Comparison of ENCODE assay signal across 8 cellular contexts in the genomic region with DNA sequence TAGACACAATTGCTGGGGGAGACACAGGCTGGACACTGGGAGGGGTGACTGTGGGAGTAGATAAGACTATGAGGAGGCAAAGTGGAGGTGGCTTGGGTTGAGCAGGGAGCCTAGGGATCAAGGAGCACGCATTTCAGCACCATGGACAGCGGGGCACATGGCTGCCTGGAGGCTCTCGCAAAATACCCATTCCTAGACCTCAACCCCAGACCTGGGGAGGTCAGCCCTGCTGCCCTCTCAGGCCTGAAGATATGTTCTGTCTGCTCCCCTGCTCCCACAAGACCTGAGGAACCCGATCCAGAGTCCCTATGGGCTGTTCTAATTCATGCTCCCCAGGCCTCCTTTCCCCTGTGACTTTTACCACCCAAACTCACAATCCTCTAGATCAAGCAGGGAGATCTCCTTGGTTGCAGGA. TPM values are rescaled to one million over a fixed set of nuclear protein-coding genes. Genes with fewer than 3 reads are reported as not detected.
DNase-seq lines count a peak whose midpoint lies in the region; ATAC-seq and TF ChIP-seq lines count a peak whose summit lies in the region.

No MANE protein-coding gene starts in this region.

- no peaks in the 10 kb centered on the region for H3K9me3 Mint-ChIP-seq in activated T-cell treated with anti-CD3 and anti-CD28 coated beads, Interleukin-2, amount 50 U/mL, for 24 hours
- peaks cover 0 to 1% (median 0%) of the 10 kb centered on the region in 6 donors for H3K9me3 Mint-ChIP-seq in immature natural killer cell
- no peaks in the 10 kb centered on the region for H3K9me3 Mint-ChIP-seq in type B pancreatic cell

- TF ChIP-seq CTCF in type B pancreatic cell (conservative IDR thresholded peaks at IDR 0.05) = no peak

- H3K9me3 ChIP-seq in MG63 = no peaks in the 10 kb centered on the region

- H3K27me3 ChIP-seq in MG63 = no peaks in the 10 kb centered on the region

- H3K36me3 ChIP-seq in MG63 = no peaks in the 10 kb centered on the region

- H3K4me3 Mint-ChIP-seq in activated T-cell treated with anti-CD3 and anti-CD28 coated beads, Interleukin-2, amount 50 U/mL, for 24 hours = no peak overlapping the region
- H3K4me3 Mint-ChIP-seq in immature natural killer cell (no peak overlapping the region), type B pancreatic cell (no peak overlapping the region)

- no peaks in the 10 kb centered on the region for H3K36me3 Mint-ChIP-seq in activated T-cell treated with anti-CD3 and anti-CD28 coated beads, Interleukin-2, amount 50 U/mL, for 24 hours (ENCODE audit: low read depth)
- no peaks in the 10 kb centered on the region for H3K36me3 Mint-ChIP-seq in immature natural killer cell
- no peaks in the 10 kb centered on the region for H3K36me3 Mint-ChIP-seq in type B pancreatic cell

- no peak overlapping the region for H3K4me3 ChIP-seq in MG63

- H3K4me1 Mint-ChIP-seq in activated T-cell treated with anti-CD3 and anti-CD28 coated beads, Interleukin-2, amount 50 U/mL, for 24 hours (ENCODE audit: low read depth) = no peaks in the 10 kb centered on the region
- H3K4me1 Mint-ChIP-seq in immature natural killer cell (no peaks in the 10 kb centered on the region), type B pancreatic cell (ENCODE audit: unreplicated experiment) (no peaks in the 10 kb centered on the region)

- no peak overlapping the region for H3K27ac Mint-ChIP-seq in activated T-cell treated with anti-CD3 and anti-CD28 coated beads, Interleukin-2, amount 50 U/mL, for 24 hours
- H3K27ac Mint-ChIP-seq in immature natural killer cell (no peak overlapping the region), type B pancreatic cell (no peak overlapping the region)

- peaks cover 35% of the 10 kb centered on the region for H3K27me3 Mint-ChIP-seq in activated T-cell treated with anti-CD3 and anti-CD28 coated beads, Interleukin-2, amount 50 U/mL, for 24 hours
- H3K27me3 Mint-ChIP-seq in immature natural killer cell (ENCODE audit: low read depth in 3 of 3) (peaks cover 4 to 10% (median 4%) of the 10 kb centered on the region in 3 donors), type B pancreatic cell (peaks cover 29% of the 10 kb centered on the region)

- DNase-seq in EL (peak; percentile 42), MG63 (peak; percentile 44), immature natural killer cell (peak in 2 of 3 donors; percentile 17 to 21), type B pancreatic cell (ENCODE audit: extremely low spot score, unreplicated experiment) (peak; percentile 79), NCI-H2171 (lab: John Stamatoyannopoulos, UW) (no peak), NCI-H2196 treated with DMSO at 0.1 percent for 48 hours (lab: John Stamatoyannopoulos, UW; ENCODE audit: unreplicated experiment) (no peak)
- peak; percentile 56 for DNase-seq in activated T-cell treated with anti-CD3 and anti-CD28 coated beads, Interleukin-2, amount 50 U/mL, for 24 hours

- ATAC-seq in GM21423 (IDR thresholded peaks at IDR 0.05; ENCODE audit: unreplicated experiment) = no peak

RNA-seq across cellular contexts. Expression of a gene that starts 16.0 kb away (rescaled TPM):
- 14.1 and 32.7 TPM in 2 replicates for total RNA-seq in MG63 (2014; rRNA removed; shearing (Covaris generic); ENCODE audit: low replicate concordance)
- not detected for polyA plus RNA-seq in immature natural killer cell
- total RNA-seq in type B pancreatic cell (ENCODE audit: low replicate concordance) = 1.6 and 1.8 TPM in 2 replicates

RNA-seq across cellular contexts. Expression of a gene that starts 46.5 kb away (rescaled TPM):
- 0.03 TPM in 1 of 2 replicates, not detected in the other for total RNA-seq in MG63 (2014; rRNA removed; shearing (Covaris generic); ENCODE audit: low replicate concordance)
- polyA plus RNA-seq in immature natural killer cell = not detected
- 7.3 and 8.0 TPM in 2 replicates for total RNA-seq in type B pancreatic cell (ENCODE audit: low replicate concordance)

Comparison
In these comparisons a context has a peak if more than half of its experiments do, and no peak if none do; other contexts are left out.
1. DNase-seq: peak in EL (single experiment), MG63 (single experiment), activated T-cell treated with anti-CD3 and anti-CD28 coated beads, Interleukin-2, amount 50 U/mL, for 24 hours (single experiment), immature natural killer cell (2 of 3) and type B pancreatic cell (single experiment); none in NCI-H2171 (single experiment) and NCI-H2196 treated with DMSO at 0.1 percent for 48 hours (single experiment).